33 cellular contexts compared by ENCODE assay signal in genomic region chr10:14456870-14457266, GRCh38.
"Had no signal": no experiment of that assay in that cellular context is flagged by ENCODE, and none has a peak within 500 bp of the region (broad histone marks: within the 10 kb centered on the region; RNA-seq: fewer than 3 reads in every experiment).

No MANE protein-coding gene starts in this region.

- ATAC-seq: effector memory CD8-positive, alpha-beta T cell; heart left ventricle; naive thymus-derived CD4-positive, alpha-beta T cell; right lobe of liver; stimulated activated naive CD8-positive, alpha-beta T cell treated with anti-CD3 and anti-CD28 coated beads, Interleukin-15, amount 100 ng/mL, for 72 hours had no signal

- H3K27me3 Mint-ChIP-seq: progenitor cell of endocrine pancreas had no signal

- H3K4me3 ChIP-seq: adrenal gland, ascending aorta, cardiac muscle cell, colonic mucosa, heart left ventricle, ovary, right lobe of liver, skin epidermis, upper lobe of left lung, vagina had no signal

- H3K4me3 Mint-ChIP-seq: activated naive CD4-positive, alpha-beta T cell treated with anti-CD3 and anti-CD28 coated beads for 36 hours; activated naive CD8-positive, alpha-beta T cell treated with anti-CD3 and anti-CD28 coated beads for 36 hours; activated T-helper 1 cell treated with anti-CD3 and anti-CD28 coated beads, Interleukin-12 subunit alpha, Interleukin-12 subunit beta, Interleukin-2, Interleukin-4 antibody, amounts not matched to agents 30 ng/mL and 10 ng/mL and 1 ng/mL, durations not matched to agents 14 hours and 24 hours and 36 hours; brain; effector memory CD8-positive, alpha-beta T cell; immature natural killer cell; mesothelial cell of epicardium; naive thymus-derived CD4-positive, alpha-beta T cell; stimulated activated memory B cell treated with anti-CD40 and anti-IgM and Interleukin-4, amounts not matched to agents 10 μg/mL and 1 μg/mL and 100 μg/mL, for 72 hours; stimulated activated naive CD8-positive, alpha-beta T cell treated with anti-CD3 and anti-CD28 coated beads, Interleukin-15, amount 100 ng/mL, for 72 hours had no signal

- H3K36me3 ChIP-seq: adrenal gland, ascending aorta, cardiac muscle cell, colonic mucosa, heart left ventricle, ovary, right lobe of liver, upper lobe of left lung, vagina had no signal

- H3K27ac Mint-ChIP-seq: activated naive CD4-positive, alpha-beta T cell treated with anti-CD3 and anti-CD28 coated beads for 36 hours; activated naive CD8-positive, alpha-beta T cell treated with anti-CD3 and anti-CD28 coated beads for 36 hours; activated T-helper 1 cell treated with anti-CD3 and anti-CD28 coated beads, Interleukin-12 subunit alpha, Interleukin-12 subunit beta, Interleukin-2, Interleukin-4 antibody, amounts not matched to agents 30 ng/mL and 10 ng/mL and 1 ng/mL, durations not matched to agents 14 hours and 24 hours and 36 hours; brain; effector memory CD8-positive, alpha-beta T cell; immature natural killer cell; mesothelial cell of epicardium; naive thymus-derived CD4-positive, alpha-beta T cell; progenitor cell of endocrine pancreas; stimulated activated memory B cell treated with anti-CD40 and anti-IgM and Interleukin-4, amounts not matched to agents 10 μg/mL and 1 μg/mL and 100 μg/mL, for 72 hours; stimulated activated naive CD8-positive, alpha-beta T cell treated with anti-CD3 and anti-CD28 coated beads, Interleukin-15, amount 100 ng/mL, for 72 hours had no signal

- H3K27ac ChIP-seq: adrenal gland, ascending aorta, cardiac muscle cell, colonic mucosa, heart left ventricle, ovary, right lobe of liver, skin epidermis, upper lobe of left lung, vagina, VCaP had no signal

- H3K36me3 Mint-ChIP-seq: brain, immature natural killer cell, mesothelial cell of epicardium had no signal

- H3K27me3 ChIP-seq: adrenal gland, ascending aorta, cardiac muscle cell, colonic mucosa, heart left ventricle, ovary, right lobe of liver, upper lobe of left lung, vagina had no signal

- H3K4me1 Mint-ChIP-seq: activated naive CD8-positive, alpha-beta T cell treated with anti-CD3 and anti-CD28 coated beads for 36 hours; immature natural killer cell; mesothelial cell of epicardium; naive thymus-derived CD4-positive, alpha-beta T cell; stimulated activated memory B cell treated with anti-CD40 and anti-IgM and Interleukin-4, amounts not matched to agents 10 μg/mL and 1 μg/mL and 100 μg/mL, for 72 hours; stimulated activated naive CD8-positive, alpha-beta T cell treated with anti-CD3 and anti-CD28 coated beads, Interleukin-15, amount 100 ng/mL, for 72 hours had no signal

- H3K4me1 ChIP-seq: adrenal gland, colonic mucosa, right lobe of liver, upper lobe of left lung, vagina had no signal

- H3K9me3 ChIP-seq: adrenal gland, ascending aorta, colonic mucosa, ovary, right lobe of liver, upper lobe of left lung, vagina had no signal

- H3K9me3 Mint-ChIP-seq: effector memory CD8-positive, alpha-beta T cell; immature natural killer cell had no signal

- DNase-seq: activated CD4-positive, alpha-beta T cell treated with anti-CD3 and anti-CD28 coated beads for 4 hours; activated CD4-positive, alpha-beta T cell treated with anti-CD3 and anti-CD28 coated beads, Interleukin-2, amount 50 U/mL, for 48 hours; activated CD8-positive, alpha-beta memory T cell treated with anti-CD3 and anti-CD28 coated beads, Interleukin-2, amount 50 U/mL, for 4 hours; activated effector memory CD4-positive, alpha-beta T cell treated with anti-CD3 and anti-CD28 coated beads, Interleukin-2, amount 50 U/mL, for 16 hours; activated naive CD4-positive, alpha-beta T cell treated with anti-CD3 and anti-CD28 coated beads for 36 hours; activated naive CD8-positive, alpha-beta T cell treated with anti-CD3 and anti-CD28 coated beads for 36 hours; activated T-cell treated with anti-CD3 and anti-CD28 coated beads, Interleukin-2, amount 50 U/mL, for 1 hour; adrenal gland; cerebellar nuclear complex; colonic mucosa; effector memory CD8-positive, alpha-beta T cell; heart left ventricle; hypothalamus; immature natural killer cell; kidney; naive thymus-derived CD4-positive, alpha-beta T cell; ovary; right lobe of liver; stimulated activated CD4-positive, alpha-beta T cell treated with anti-CD3 and anti-CD28 coated beads, Interleukin-12 subunit alpha, Interleukin-12 subunit beta, amount 100 ng/mL, for 4 hours; stimulated activated CD4-positive, alpha-beta T cell treated with anti-CD3 and anti-CD28 coated beads, Interleukin-4, amount 100 ng/mL, for 24 hours; stimulated activated naive CD8-positive, alpha-beta T cell treated with anti-CD3 and anti-CD28 coated beads, Interleukin-15, amount 100 ng/mL, for 72 hours; T-helper 9 cell; upper lobe of left lung had no signal
